Comparison of ENCODE assay signal across 20 cellular contexts in genomic region chr4:130849985-130850632, GRCh38.
DNase-seq lines count a peak whose midpoint lies in the region; ATAC-seq, FAIRE-seq and TF ChIP-seq lines count a peak whose summit lies in the region.
"Had no signal": no experiment of that assay in that cellular context is flagged by ENCODE, and none has a peak within 500 bp of the region (broad histone marks: within the 10 kb centered on the region; RNA-seq: fewer than 3 reads in every experiment).

No MANE protein-coding gene starts in this region.

- H3K9ac ChIP-seq in mammary epithelial cell (ENCODE audit: insufficient read depth, low read length): no peak overlapping the region

- no peak overlapping the region for H3K4me2 ChIP-seq in mammary epithelial cell (ENCODE audit: insufficient read depth, low read depth, low read length)

- dilution Hi-C loops in mammary epithelial cell (cut with HindIII; ENCODE audit: low sequenced_read_pairs): no loop called here

- H3K27ac ChIP-seq in breast epithelium (no peak overlapping the region), mammary epithelial cell (ENCODE audit: insufficient read depth, low read depth, low read length) (no peak overlapping the region), tibial nerve (no peak overlapping the region)
- H3K27ac ChIP-seq: ovary, tibial artery had no signal

- no peaks in the 10 kb centered on the region for H3K79me2 ChIP-seq in mammary epithelial cell (ENCODE audit: insufficient read depth, low read length)

- no peaks in the 10 kb centered on the region for H3K36me3 Mint-ChIP-seq in MCF 10A (ENCODE audit: insufficient read depth, unreplicated experiment)

- POLR2A ChIA-PET in MCF 10A (lab: Yijun Ruan, JAX): interaction anchor here (0.6 kb wide), 1 partner anchor 364 kb away, joined by 3 read pairs; no protein-coding TSS in a partner anchor

- TF ChIP-seq POLR2A in breast epithelium (IDR thresholded peaks at IDR 0.05) (no peak), tibial nerve (IDR thresholded peaks at IDR 0.05) (no peak)

- in situ Hi-C loops in mammary epithelial cell (cut with MboI; ENCODE audit: low sequenced_read_pairs in 2 of 2): no loop called here

- WGBS in mammary epithelial cell (ENCODE audit: low coverage, missing lambda C conversion rate): 11% methylated on average over 4 of the region's 5 CpGs
- 45 to 56% methylated on average over 5 of the region's 5 CpGs for WGBS in tibial nerve, 2 donors

- peak overlapping the region; percentile 20 for H2AFZ ChIP-seq in mammary epithelial cell (ENCODE audit: low read depth, low read length)

- H4K20me1 ChIP-seq in mammary epithelial cell (ENCODE audit: insufficient read depth, low read length): no peaks in the 10 kb centered on the region

- no peak for ATAC-seq in HG03175 (IDR thresholded peaks at IDR 0.05; ENCODE audit: unreplicated experiment)
- no peak for ATAC-seq in GM19351 (IDR thresholded peaks at IDR 0.05; ENCODE audit: unreplicated experiment)
- ATAC-seq: activated CD8-positive, alpha-beta T cell treated with anti-CD3 and anti-CD28 coated beads for 36 hours; activated naive CD8-positive, alpha-beta T cell treated with anti-CD3 and anti-CD28 coated beads, Interleukin-2, amount 50 U/mL, for 24 hours; T-helper 17 cell; WTC11 had no signal

- H3K27me3 ChIP-seq in breast epithelium: no peaks in the 10 kb centered on the region
- H3K27me3 ChIP-seq in mammary epithelial cell (ENCODE audit: insufficient read depth, low read length): no peaks in the 10 kb centered on the region
- H3K27me3 ChIP-seq in tibial nerve: no peaks in the 10 kb centered on the region
- H3K27me3 ChIP-seq: ovary, tibial artery had no signal

- H3K4me3 ChIP-seq in breast epithelium: peak overlapping the region in 1 of 3 donors; percentile 1
- no peak overlapping the region for H3K4me3 ChIP-seq in mammary epithelial cell (replicated peaks in 1 of 3; ENCODE audit: insufficient read depth in 1 of 3, low read depth in 2 of 3, low read length in 3 of 3)
- H3K4me3 ChIP-seq in tibial nerve: no peak overlapping the region
- H3K4me3 ChIP-seq: ovary, tibial artery had no signal

- FAIRE-seq in HTR-8/SVneo (lab: Jason Lieb, UNC): no peak
- FAIRE-seq: small intestine had no signal

- CTCF ChIA-PET in MCF 10A (lab: Yijun Ruan, JAX): interaction anchor here (0.6 kb wide), 2 partner anchors 44 to 1506 kb away, joined by 3 read pairs; no protein-coding TSS in a partner anchor
- CTCF ChIA-PET in mammary epithelial cell (lab: Charles Lee; ENCODE audit: low non-redundant PET): no interaction called here

- H3K27me3 Mint-ChIP-seq in MCF 10A (ENCODE audit: insufficient read depth, unreplicated experiment): no peaks in the 10 kb centered on the region
- H3K27me3 Mint-ChIP-seq: activated CD8-positive, alpha-beta T cell treated with anti-CD3 and anti-CD28 coated beads for 36 hours; activated naive CD8-positive, alpha-beta T cell treated with anti-CD3 and anti-CD28 coated beads, Interleukin-2, amount 50 U/mL, for 24 hours; T-helper 17 cell had no signal

- H3K36me3 ChIP-seq in breast epithelium: no peaks in the 10 kb centered on the region
- H3K36me3 ChIP-seq in mammary epithelial cell (ENCODE audit: insufficient read depth, low read length): no peaks in the 10 kb centered on the region
- H3K36me3 ChIP-seq in tibial nerve: no peaks in the 10 kb centered on the region
- H3K36me3 ChIP-seq: ovary, tibial artery had no signal

- no peak for TF ChIP-seq EP300 in tibial nerve (IDR thresholded peaks at IDR 0.05)

- BruUV-seq in MCF 10A (replicated peaks; lab: Mats Ljungman, UMichigan): no TSS peak
- BruUV-seq in mammary epithelial cell (replicated peaks; lab: Mats Ljungman, UMichigan): no TSS peak

- H3K4me1 ChIP-seq in breast epithelium (no peaks in the 10 kb centered on the region), mammary epithelial cell (ENCODE audit: insufficient read depth, low read length) (no peaks in the 10 kb centered on the region), tibial nerve (no peaks in the 10 kb centered on the region)
- H3K4me1 ChIP-seq: tibial artery had no signal

- peak overlapping the region; percentile 19 for H3K27ac Mint-ChIP-seq in MCF 10A (ENCODE audit: low read depth, unreplicated experiment)
- H3K27ac Mint-ChIP-seq: activated CD8-positive, alpha-beta T cell treated with anti-CD3 and anti-CD28 coated beads for 36 hours; activated naive CD8-positive, alpha-beta T cell treated with anti-CD3 and anti-CD28 coated beads, Interleukin-2, amount 50 U/mL, for 24 hours; activated T-helper 1 cell treated with anti-CD3 and anti-CD28 coated beads, Interleukin-12 subunit alpha, Interleukin-12 subunit beta, Interleukin-2, Interleukin-4 antibody, amounts not matched to agents 30 ng/mL and 10 ng/mL and 1 ng/mL, durations not matched to agents 14 hours and 24 hours and 36 hours; endodermal cell; T-helper 17 cell; WTC11 had no signal

- DNase-seq in MCF 10A (ENCODE audit: unreplicated experiment) (peak; percentile 20), breast epithelium (ENCODE audit: low spot score in 2 of 2) (no peak), mammary epithelial cell (no peak), mucosa of gallbladder (ENCODE audit: low spot score) (peak; percentile 54), tibial nerve (ENCODE audit: low spot score in 2 of 2) (no peak), HTR-8/SVneo (ENCODE audit: insufficient read length, low spot score) (no peak)
- DNase-seq: activated CD8-positive, alpha-beta T cell treated with anti-CD3 and anti-CD28 coated beads for 36 hours; activated naive CD8-positive, alpha-beta T cell treated with anti-CD3 and anti-CD28 coated beads, Interleukin-2, amount 50 U/mL, for 24 hours; endodermal cell; foreskin melanocyte; NCI-H146; ovary; Right ventricle myocardium superior; small intestine; T-helper 17 cell; tibial artery had no signal

- H3K9me3 Mint-ChIP-seq in MCF 10A (ENCODE audit: unreplicated experiment): no peaks in the 10 kb centered on the region
- H3K9me3 Mint-ChIP-seq: activated naive CD8-positive, alpha-beta T cell treated with anti-CD3 and anti-CD28 coated beads, Interleukin-2, amount 50 U/mL, for 24 hours had no signal

- H3K4me3 Mint-ChIP-seq in MCF 10A (ENCODE audit: unreplicated experiment): peak overlapping the region; percentile 64
- H3K4me3 Mint-ChIP-seq: activated CD8-positive, alpha-beta T cell treated with anti-CD3 and anti-CD28 coated beads for 36 hours; activated naive CD8-positive, alpha-beta T cell treated with anti-CD3 and anti-CD28 coated beads, Interleukin-2, amount 50 U/mL, for 24 hours; activated T-helper 1 cell treated with anti-CD3 and anti-CD28 coated beads, Interleukin-12 subunit alpha, Interleukin-12 subunit beta, Interleukin-2, Interleukin-4 antibody, amounts not matched to agents 30 ng/mL and 10 ng/mL and 1 ng/mL, durations not matched to agents 14 hours and 24 hours and 36 hours; endodermal cell; T-helper 17 cell; WTC11 had no signal

- H3K4me1 Mint-ChIP-seq in MCF 10A (ENCODE audit: insufficient read depth, unreplicated experiment): peaks cover 8% of the 10 kb centered on the region
- H3K4me1 Mint-ChIP-seq: activated naive CD8-positive, alpha-beta T cell treated with anti-CD3 and anti-CD28 coated beads, Interleukin-2, amount 50 U/mL, for 24 hours; T-helper 17 cell; WTC11 had no signal

- intact Hi-C loops in MCF 10A (cut with micrococcal nuclease) (no loop called here), breast epithelium (cut with DNase I; ENCODE audit: low total_unique reads) (no loop called here), mammary epithelial cell (cut with micrococcal nuclease) (no loop called here)

- H3K9me3 ChIP-seq in breast epithelium: no peaks in the 10 kb centered on the region
- H3K9me3 ChIP-seq in mammary epithelial cell (replicated peaks; ENCODE audit: insufficient read depth, low read length): no peaks in the 10 kb centered on the region
- no peaks in the 10 kb centered on the region for H3K9me3 ChIP-seq in tibial nerve
- H3K9me3 ChIP-seq: ovary, tibial artery had no signal

- TF ChIP-seq CTCF in MCF 10A (IDR thresholded peaks at IDR 0.05; ENCODE audit: unreplicated experiment) (no peak), breast epithelium (IDR thresholded peaks at IDR 0.05) (no peak), mammary epithelial cell (conservative IDR thresholded peaks at IDR 0.05 in 1 of 2, IDR thresholded peaks at IDR 0.05 in 1 of 2; ENCODE audit: extremely low read depth in 1 of 2, insufficient read depth in 1 of 2, low read depth in 1 of 2, low read length in 2 of 2) (no peak), tibial nerve (IDR thresholded peaks at IDR 0.05) (no peak)

Comparison
In these comparisons a context has a peak if more than half of its experiments do, and no peak if none do; other contexts are left out.
1. DNase-seq: peak in MCF 10A (single experiment) and mucosa of gallbladder (single experiment); none in breast epithelium (0 of 2), mammary epithelial cell (single experiment), tibial nerve (0 of 2) and HTR-8/SVneo (single experiment).